31 cellular contexts compared by ENCODE assay signal in the genomic region with DNA sequence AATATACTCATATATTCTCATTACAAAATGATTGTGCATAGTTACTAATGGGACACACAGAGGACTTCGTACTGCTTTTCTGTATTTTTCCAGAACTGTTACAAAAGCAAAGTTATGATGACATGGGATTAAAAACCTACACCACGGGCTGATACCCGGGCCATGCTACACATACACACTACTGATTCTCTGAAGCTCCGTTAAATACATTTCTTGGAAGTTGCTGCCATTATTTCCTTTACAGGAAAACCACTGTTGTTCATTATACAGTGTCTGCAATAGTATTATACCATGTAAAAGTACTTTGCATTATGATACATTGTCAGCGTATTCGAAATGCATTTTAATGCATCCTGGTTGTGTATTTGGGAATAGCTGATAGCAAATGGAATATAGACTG.
"Had no signal": no experiment of that assay in that cellular context is flagged by ENCODE, and none has a peak within 500 bp of the region (broad histone marks: within the 10 kb centered on the region; RNA-seq: fewer than 3 reads in every experiment).

No MANE protein-coding gene starts in this region.

- FAIRE-seq: astrocyte, bronchial epithelial cell, frontal cortex had no signal

- H3K4me3 Mint-ChIP-seq: activated CD4-positive, alpha-beta memory T cell treated with anti-CD3 and anti-CD28 coated beads for 36 hours; activated CD4-positive, alpha-beta T cell treated with anti-CD3 and anti-CD28 coated beads for 36 hours; activated CD4-positive, alpha-beta T cell treated with anti-CD3 and anti-CD28 coated beads, Interleukin-2, amount 10 ng/mL, durations not matched to agents 24 days and 14 days; activated CD8-positive, alpha-beta memory T cell treated with anti-CD3 and anti-CD28 coated beads, Interleukin-2, amount 10 ng/mL, durations not matched to agents 7 days and 5 days; activated CD8-positive, alpha-beta T cell treated with anti-CD3 and anti-CD28 coated beads, Interleukin-2, amount 10 ng/mL, durations not matched to agents 7 days and 5 days; activated naive CD4-positive, alpha-beta T cell treated with anti-CD3 and anti-CD28 coated beads for 36 hours; activated naive CD4-positive, alpha-beta T cell treated with anti-CD3 and anti-CD28 coated beads, Interleukin-2, amount 50 U/mL, for 24 hours; activated T-helper 1 cell treated with anti-CD3 and anti-CD28 coated beads, Interleukin-12 subunit alpha, Interleukin-12 subunit beta, Interleukin-2, Interleukin-4 antibody, amounts not matched to agents 30 ng/mL and 10 ng/mL and 1 ng/mL, durations not matched to agents 14 hours and 24 hours and 36 hours; central memory CD8-positive, alpha-beta T cell; dendritic cell treated with granulocyte-macrophage colony-stimulating factor and Interleukin-4, amounts not matched to agents 40 ng/mL and 50 ng/mL, for 4 days; endodermal cell had no signal

- H3K4me3 ChIP-seq: coronary artery, dorsolateral prefrontal cortex, heart left ventricle had no signal

- ATAC-seq: activated CD4-positive, alpha-beta T cell treated with anti-CD3 and anti-CD28 coated beads for 36 hours; activated CD8-positive, alpha-beta memory T cell treated with anti-CD3 and anti-CD28 coated beads, Interleukin-2, amount 10 ng/mL, durations not matched to agents 7 days and 5 days; activated CD8-positive, alpha-beta T cell treated with anti-CD3 and anti-CD28 coated beads, Interleukin-2, amount 10 ng/mL, durations not matched to agents 7 days and 5 days; esophagus mucosa; heart left ventricle had no signal

- H3K9me3 Mint-ChIP-seq: activated CD4-positive, alpha-beta memory T cell treated with anti-CD3 and anti-CD28 coated beads for 36 hours; activated CD4-positive, alpha-beta T cell treated with anti-CD3 and anti-CD28 coated beads, Interleukin-2, amount 10 ng/mL, durations not matched to agents 24 days and 14 days; activated naive CD4-positive, alpha-beta T cell treated with anti-CD3 and anti-CD28 coated beads for 36 hours; activated naive CD4-positive, alpha-beta T cell treated with anti-CD3 and anti-CD28 coated beads, Interleukin-2, amount 50 U/mL, for 24 hours; activated T-helper 1 cell treated with anti-CD3 and anti-CD28 coated beads, Interleukin-12 subunit alpha, Interleukin-12 subunit beta, Interleukin-2, Interleukin-4 antibody, amounts not matched to agents 30 ng/mL and 10 ng/mL and 1 ng/mL, durations not matched to agents 14 hours and 24 hours and 36 hours; activated T-helper 2 cell treated with anti-CD3 and anti-CD28 coated beads, Interferon-gamma antibody, Interleukin-2, Interleukin-4, amounts not matched to agents 10 μg/mL and 5 μg/mL and 100 μg/mL, durations not matched to agents 14 hours and 24 hours and 36 hours; central memory CD8-positive, alpha-beta T cell; dendritic cell treated with granulocyte-macrophage colony-stimulating factor and Interleukin-4, amounts not matched to agents 40 ng/mL and 50 ng/mL, for 4 days; endodermal cell had no signal

- H3K36me3 ChIP-seq: brain microvascular endothelial cell had no signal

- H3K27ac ChIP-seq: brain microvascular endothelial cell, coronary artery, dorsolateral prefrontal cortex, heart left ventricle had no signal

- H3K4me1 Mint-ChIP-seq: central memory CD8-positive, alpha-beta T cell had no signal

- H3K9me3 ChIP-seq: heart left ventricle had no signal

- DNase-seq: activated CD4-positive, alpha-beta memory T cell treated with anti-CD3 and anti-CD28 coated beads for 36 hours; activated CD4-positive, alpha-beta T cell treated with anti-CD3 and anti-CD28 coated beads for 36 hours; activated CD4-positive, alpha-beta T cell treated with anti-CD3 and anti-CD28 coated beads, Interleukin-2, amount 10 ng/mL, durations not matched to agents 24 days and 14 days; activated CD4-positive, CD25-positive, alpha-beta regulatory T cell; activated CD4-positive, CD25-positive, alpha-beta regulatory T cell treated with anti-CD3 and anti-CD28 coated beads, Interleukin-2, amount 50 U/mL, for 72 hours; activated CD8-positive, alpha-beta memory T cell treated with anti-CD3 and anti-CD28 coated beads, Interleukin-2, amount 10 ng/mL, durations not matched to agents 7 days and 5 days; activated CD8-positive, alpha-beta memory T cell treated with anti-CD3 and anti-CD28 coated beads, Interleukin-2, amount 50 U/mL, for 4 hours; activated CD8-positive, alpha-beta T cell treated with anti-CD3 and anti-CD28 coated beads, Interleukin-2, amount 10 ng/mL, durations not matched to agents 7 days and 5 days; activated effector memory CD4-positive, alpha-beta T cell treated with anti-CD3 and anti-CD28 coated beads, Interleukin-2, amount 50 U/mL, for 16 hours; activated naive CD4-positive, alpha-beta T cell treated with anti-CD3 and anti-CD28 coated beads for 36 hours; activated T-cell treated with anti-CD3 and anti-CD28 coated beads, Interleukin-2, amount 50 U/mL, for 1 hour; activated T-cell treated with anti-CD3 and anti-CD28 coated beads, Interleukin-2, amount 50 U/mL, for 48 hours; amniotic stem cell; anterior cingulate cortex; brain microvascular endothelial cell; dorsolateral prefrontal cortex; effector memory CD4-positive, alpha-beta T cell; endodermal cell; foreskin fibroblast; heart left ventricle; T-helper 2 cell had no signal

- H3K27me3 ChIP-seq: brain microvascular endothelial cell, heart left ventricle had no signal

- H3K27ac Mint-ChIP-seq: activated CD4-positive, alpha-beta memory T cell treated with anti-CD3 and anti-CD28 coated beads for 36 hours; activated CD4-positive, alpha-beta T cell treated with anti-CD3 and anti-CD28 coated beads for 36 hours; activated CD4-positive, alpha-beta T cell treated with anti-CD3 and anti-CD28 coated beads, Interleukin-2, amount 10 ng/mL, durations not matched to agents 24 days and 14 days; activated CD8-positive, alpha-beta memory T cell treated with anti-CD3 and anti-CD28 coated beads, Interleukin-2, amount 10 ng/mL, durations not matched to agents 7 days and 5 days; activated naive CD4-positive, alpha-beta T cell treated with anti-CD3 and anti-CD28 coated beads for 36 hours; activated naive CD4-positive, alpha-beta T cell treated with anti-CD3 and anti-CD28 coated beads, Interleukin-2, amount 50 U/mL, for 24 hours; activated T-helper 1 cell treated with anti-CD3 and anti-CD28 coated beads, Interleukin-12 subunit alpha, Interleukin-12 subunit beta, Interleukin-2, Interleukin-4 antibody, amounts not matched to agents 30 ng/mL and 10 ng/mL and 1 ng/mL, durations not matched to agents 14 hours and 24 hours and 36 hours; activated T-helper 2 cell treated with anti-CD3 and anti-CD28 coated beads, Interferon-gamma antibody, Interleukin-2, Interleukin-4, amounts not matched to agents 10 μg/mL and 5 μg/mL and 100 μg/mL, durations not matched to agents 14 hours and 24 hours and 36 hours; dendritic cell treated with granulocyte-macrophage colony-stimulating factor and Interleukin-4, amounts not matched to agents 40 ng/mL and 50 ng/mL, for 4 days; endodermal cell had no signal

- H3K36me3 Mint-ChIP-seq: activated CD4-positive, alpha-beta memory T cell treated with anti-CD3 and anti-CD28 coated beads for 36 hours; activated CD8-positive, alpha-beta memory T cell treated with anti-CD3 and anti-CD28 coated beads, Interleukin-2, amount 10 ng/mL, durations not matched to agents 7 days and 5 days; activated naive CD4-positive, alpha-beta T cell treated with anti-CD3 and anti-CD28 coated beads, Interleukin-2, amount 50 U/mL, for 24 hours had no signal
